8 cellular contexts compared by ENCODE assay signal in the genomic region with DNA sequence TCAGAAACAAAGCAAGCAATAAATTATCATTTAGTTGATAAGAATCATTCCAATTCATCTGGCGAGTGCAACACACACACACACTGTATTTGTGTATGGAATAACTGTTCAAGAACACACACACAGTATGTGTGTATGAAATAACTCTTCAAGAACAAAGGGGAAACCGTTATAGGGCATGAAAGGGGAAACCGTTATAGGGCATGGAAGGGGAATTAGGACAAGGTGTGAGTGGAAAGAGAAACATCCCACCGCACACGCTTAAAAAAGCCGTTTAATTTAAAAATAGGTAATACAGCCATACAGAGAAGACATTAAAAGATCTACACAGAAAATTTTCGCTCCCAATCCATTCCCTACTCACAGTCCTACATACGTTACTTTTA. TPM values are rescaled to one million over a fixed set of nuclear protein-coding genes. Genes with fewer than 3 reads are reported as not detected.
DNase-seq lines count a peak whose midpoint lies in the region; TF ChIP-seq lines count a peak whose summit lies in the region.

No MANE protein-coding gene starts in this region.

- no peaks in the 10 kb centered on the region for H3K27me3 Mint-ChIP-seq in T-helper 1 cell treated with Interleukin-12 subunit alpha and Interleukin-12 subunit beta and Interleukin-4 antibody, amounts not matched to agents 30 μg/mL and 1 μg/mL, for 36 hours (ENCODE audit: low read depth)

- H3K27ac ChIP-seq in SJSA1: peak overlapping the region; percentile 11; the same call in 1 of the 2 replicates
- peak overlapping the region in 19 of 21 experiments; percentile 13 to 93 (median 85) for H3K27ac ChIP-seq in skin epidermis

- DNase-seq in T-helper 1 cell (no peak), SJSA1 (ENCODE audit: low read depth in 1 of 2, low spot score in 2 of 2) (no peak), fibroblast of the aortic adventitia (ENCODE audit: low read depth) (no peak), dedifferentiated amniotic fluid mesenchymal stem cell (ENCODE audit: extremely low spot score) (no peak), NOMO-1 treated with dmso at 0.1 percent for 144 hours (lab: John Stamatoyannopoulos, UW; ENCODE audit: unreplicated experiment) (no peak), NCI-H510A treated with DMSO at 0.1 percent for 48 hours (lab: John Stamatoyannopoulos, UW) (no peak)

- peak overlapping the region; percentile 85 for H3K27ac Mint-ChIP-seq in T-helper 1 cell treated with Interleukin-12 subunit alpha and Interleukin-12 subunit beta and Interleukin-4 antibody, amounts not matched to agents 30 μg/mL and 1 μg/mL, for 36 hours

- H3K4me1 ChIP-seq in SJSA1 (replicated peaks): 0 out of 2 replicates have a peak, but pooled peaks cover 5% of the 10 kb centered on the region

- H3K36me3 Mint-ChIP-seq in T-helper 1 cell treated with Interleukin-12 subunit alpha and Interleukin-12 subunit beta and Interleukin-4 antibody, amounts not matched to agents 30 μg/mL and 1 μg/mL, for 36 hours (ENCODE audit: low read depth): no peaks in the 10 kb centered on the region

- TF ChIP-seq CTCF in fibroblast of the aortic adventitia (IDR thresholded peaks at IDR 0.05; ENCODE audit: insufficient read depth, low read length): no peak

- peaks cover 23% of the 10 kb centered on the region for H3K36me3 ChIP-seq in SJSA1

- peak overlapping the region; percentile 73 for H3K4me3 ChIP-seq in SJSA1
- peak overlapping the region; percentile 81 for H3K4me3 ChIP-seq in fibroblast of the aortic adventitia (ENCODE audit: low read depth, low read length)
- H3K4me3 ChIP-seq in skin epidermis: peak overlapping the region; percentile 54 to 100 (median 93)

- no peaks in the 10 kb centered on the region for H3K9me3 Mint-ChIP-seq in T-helper 1 cell treated with Interleukin-12 subunit alpha and Interleukin-12 subunit beta and Interleukin-4 antibody, amounts not matched to agents 30 μg/mL and 1 μg/mL, for 36 hours

- H3K9me3 ChIP-seq in SJSA1 (replicated peaks): no peaks in the 10 kb centered on the region

- H3K4me3 Mint-ChIP-seq in T-helper 1 cell treated with Interleukin-12 subunit alpha and Interleukin-12 subunit beta and Interleukin-4 antibody, amounts not matched to agents 30 μg/mL and 1 μg/mL, for 36 hours: peak overlapping the region; percentile 91

- no peaks in the 10 kb centered on the region for H3K27me3 ChIP-seq in SJSA1 (replicated peaks)

- peaks cover 16% of the 10 kb centered on the region for H3K4me1 Mint-ChIP-seq in T-helper 1 cell treated with Interleukin-12 subunit alpha and Interleukin-12 subunit beta and Interleukin-4 antibody, amounts not matched to agents 30 μg/mL and 1 μg/mL, for 36 hours (ENCODE audit: low read depth)

RNA-seq across cellular contexts. Expression of gene TSN, which starts 0.6 kb away (rescaled TPM):
- total RNA-seq in SJSA1 (2014; rRNA removed; shearing (Covaris generic)): 89.6 and 92.0 TPM in 2 replicates
- 56.8 and 69.0 TPM in 2 replicates for total RNA-seq in fibroblast of the aortic adventitia (ENCODE audit: low replicate concordance)

RNA-seq across cellular contexts. Expression of gene NIFK, which starts 18.2 kb away (rescaled TPM):
- 71.2 and 71.5 TPM in 2 replicates for total RNA-seq in SJSA1 (2014; rRNA removed; shearing (Covaris generic))
- 49.5 and 176 TPM in 2 replicates for total RNA-seq in fibroblast of the aortic adventitia (ENCODE audit: low replicate concordance)
